8 cellular contexts compared by ENCODE assay signal in the genomic region with DNA sequence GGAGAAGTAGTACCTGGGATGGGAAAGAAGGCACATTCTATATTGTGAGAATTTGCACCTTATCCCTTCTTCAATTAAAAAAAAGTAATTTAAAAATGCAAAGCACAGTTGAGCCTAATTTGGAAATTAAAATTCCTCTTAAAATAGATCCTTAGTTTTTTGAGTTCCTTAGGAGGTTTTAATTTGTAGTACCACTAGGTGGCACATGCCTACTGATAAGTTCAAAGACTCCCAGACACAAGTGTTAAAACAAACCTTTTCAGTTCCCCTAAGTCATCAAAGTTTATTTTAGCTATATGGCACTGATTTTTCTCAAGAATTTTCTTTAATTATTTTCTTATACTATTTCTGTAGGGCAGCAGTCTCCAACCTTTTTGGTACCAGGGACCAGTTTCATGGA.
A peak's percentile ranks its signal among the peaks of the same experiment; 100 is the strongest.
DNase-seq lines count a peak whose midpoint lies in the region; ATAC-seq, FAIRE-seq and TF ChIP-seq lines count a peak whose summit lies in the region.

No MANE protein-coding gene starts in this region.

- no peak for ATAC-seq in stimulated activated naive CD8-positive, alpha-beta T cell treated with anti-CD3 and anti-CD28 coated beads, Interleukin-15, Interleukin-2, amounts not matched to agents 100 U/mL and 50 U/mL, for 24 hours
- no peak for ATAC-seq in GM18505 (IDR thresholded peaks at IDR 0.05; ENCODE audit: unreplicated experiment)

- H3K4me3 ChIP-seq in bronchial epithelial cell (ENCODE audit: low read depth, low read length): no peak overlapping the region

- no peak for TF ChIP-seq POLR2A in GM18505 (IDR thresholded peaks at IDR 0.05; ENCODE audit: borderline replicate concordance, extremely low read depth, insufficient read depth, insufficient read length)

- POLR2A ChIA-PET in HEK293T (lab: Yijun Ruan, JAX): no interaction called here

- H3K36me3 ChIP-seq in bronchial epithelial cell (ENCODE audit: control insufficient read depth, insufficient read depth, low read length): no peaks in the 10 kb centered on the region

- FAIRE-seq in bronchial epithelial cell (lab: Jason Lieb, UNC): no peak

- peak; percentile 53 for TF ChIP-seq CTCF in bronchial epithelial cell (IDR thresholded peaks at IDR 0.05; ENCODE audit: insufficient read depth, low read length, severe bottlenecking)

- CTCF ChIA-PET in HEK293T (lab: Yijun Ruan, JAX): no interaction called here

- H3K27me3 ChIP-seq in bronchial epithelial cell (ENCODE audit: control insufficient read depth, insufficient read depth, low read length): no peaks in the 10 kb centered on the region

- DNase-seq in DMS53 (lab: John Stamatoyannopoulos, UW): peak; percentile 56
- no peak for DNase-seq in DMS53 treated with DMSO at 0.1 percent for 48 hours (lab: John Stamatoyannopoulos, UW; ENCODE audit: unreplicated experiment)
- DNase-seq in HEK293T (ENCODE audit: extremely low spot score): peak; percentile 25
- peak; percentile 47 for DNase-seq in NCI-H2171 treated with DMSO at 0.1 percent for 48 hours (lab: John Stamatoyannopoulos, UW)
- DNase-seq in bronchial epithelial cell (ENCODE audit: low read depth): peak; percentile 64
- DNase-seq in medulla oblongata (ENCODE audit: extremely low spot score): peak; percentile 59
- DNase-seq in stimulated activated naive CD8-positive, alpha-beta T cell treated with anti-CD3 and anti-CD28 coated beads, Interleukin-15, Interleukin-2, amounts not matched to agents 100 U/mL and 50 U/mL, for 24 hours: no peak

TF ChIP-seq in HEK293T, 16 proteins besides CTCF, POLR2A, EP300 and RAD21:
- no peak for TF ChIP-seq CTBP1 (IDR thresholded peaks at IDR 0.05; ENCODE audit: borderline replicate concordance)
- TF ChIP-seq ELF4 (IDR thresholded peaks at IDR 0.05): no peak

Comparison
In these comparisons a context has a peak if more than half of its experiments do, and no peak if none do; other contexts are left out.
1. DNase-seq: peak in DMS53 (single experiment), HEK293T (single experiment), NCI-H2171 treated with DMSO at 0.1 percent for 48 hours (single experiment), bronchial epithelial cell (single experiment) and medulla oblongata (single experiment); none in DMS53 treated with DMSO at 0.1 percent for 48 hours (single experiment) and stimulated activated naive CD8-positive, alpha-beta T cell treated with anti-CD3 and anti-CD28 coated beads, Interleukin-15, Interleukin-2, amounts not matched to agents 100 U/mL and 50 U/mL, for 24 hours (single experiment).